8 cellular contexts compared by ENCODE assay signal in genomic region chr13:60164490-60164889, GRCh38. TPM values are rescaled to one million over a fixed set of nuclear protein-coding genes. Genes with fewer than 3 reads are reported as not detected.
DNase-seq lines count a peak whose midpoint lies in the region; ATAC-seq and TF ChIP-seq lines count a peak whose summit lies in the region.

No MANE protein-coding gene starts in this region.

- peak overlapping the region; percentile 23 for H4K5ac ChIP-seq in mesendoderm (ENCODE audit: low read length)

- peaks cover 2% of the 10 kb centered on the region for H3K36me3 Mint-ChIP-seq in chondrocyte (ENCODE audit: low read depth)

- no peak overlapping the region for H2AK5ac ChIP-seq in mesendoderm (ENCODE audit: low read length)

- peak overlapping the region; percentile 94 for H3K4ac ChIP-seq in mesendoderm (ENCODE audit: low read depth, low read length)

- H3K9me3 ChIP-seq in AG04450 (ENCODE audit: control insufficient read depth, insufficient read depth, low read length) (no peaks in the 10 kb centered on the region), aorta (ENCODE audit: control insufficient read depth, low read length) (no peaks in the 10 kb centered on the region)

- H3K27me3 Mint-ChIP-seq in chondrocyte (ENCODE audit: low read depth): no peaks in the 10 kb centered on the region

- H3K4me1 ChIP-seq in mesendoderm (ENCODE audit: control insufficient read depth, low read depth, low read length) (peaks cover 17% of the 10 kb centered on the region), aorta (ENCODE audit: control insufficient read depth in 1 of 2, insufficient read depth in 2 of 2, low read length in 2 of 2) (peaks cover 4% of the 10 kb centered on the region in 2 donors)

- peaks cover 31% of the 10 kb centered on the region for H3K79me2 ChIP-seq in mesendoderm (ENCODE audit: control insufficient read depth, insufficient read depth, low read length)

- no peak overlapping the region for H3K23ac ChIP-seq in mesendoderm (ENCODE audit: low read length)

- no peak overlapping the region for H4K8ac ChIP-seq in mesendoderm (ENCODE audit: low read depth, low read length)

- H3K4me1 Mint-ChIP-seq in chondrocyte (ENCODE audit: low read depth): peaks cover 44% of the 10 kb centered on the region

- WGBS in mesendoderm (ENCODE audit: extremely low coverage, insufficient coverage, low lambda C conversion rate): no CpG with 5 or more reads among the region's 1 CpG
- WGBS in aorta, 2 donors: 10 to 15% methylated on average over 1 of the region's 1 CpG

- peak overlapping the region; percentile 30 for H2BK120ac ChIP-seq in mesendoderm (ENCODE audit: low read depth, low read length)

- POLR2A ChIA-PET in AG04450 (lab: Yijun Ruan, JAX): interaction anchor here (1.0 to 1.4 kb wide), 2 partner anchors 9 to 74 kb away, joined by 3 to 4 read pairs; no protein-coding TSS in a partner anchor

- H3K9me3 Mint-ChIP-seq in chondrocyte (ENCODE audit: low read depth): peaks cover 10% of the 10 kb centered on the region

- H3K18ac ChIP-seq in mesendoderm (ENCODE audit: low read length): peak overlapping the region; percentile 79

- intact Hi-C loops in aorta (cut with DNase I): loop anchor here (1.0 to 5.0 kb wide), 2 partner anchors 232 to 233 kb away; partner anchors contain the start of gene TDRD3 (in 1 of the 2)

- no peak for TF ChIP-seq CTCF in AG04450 (IDR thresholded peaks at IDR 0.05; ENCODE audit: low read depth, low read length)
- TF ChIP-seq CTCF in chondrocyte (IDR thresholded peaks at IDR 0.05): no peak

- peak overlapping the region; percentile 99 for H3K9ac ChIP-seq in mesendoderm (ENCODE audit: low read length)

- peaks cover 3% of the 10 kb centered on the region for H3K79me1 ChIP-seq in mesendoderm (ENCODE audit: low read length)

- no peak for ATAC-seq in aorta (ENCODE audit: low FRiP score)
- no peak for ATAC-seq in HG03280 (IDR thresholded peaks at IDR 0.05; ENCODE audit: unreplicated experiment)
- no peak for ATAC-seq in HG02623 (IDR thresholded peaks at IDR 0.05; ENCODE audit: unreplicated experiment)

- peak overlapping the region; percentile 97 for H3K56ac ChIP-seq in mesendoderm (ENCODE audit: low read length)

- CTCF ChIA-PET in AG04450 (lab: Charles Lee): interaction anchor here (0.6 to 2.0 kb wide), 5 partner anchors 15 to 433 kb away, joined by 3 to 6 read pairs (median 3); no protein-coding TSS in a partner anchor

- H3K36me3 ChIP-seq in mesendoderm (ENCODE audit: control insufficient read depth, insufficient read depth, low read length): no peaks in the 10 kb centered on the region
- no peaks in the 10 kb centered on the region for H3K36me3 ChIP-seq in aorta (ENCODE audit: control insufficient read depth in 1 of 2, insufficient read depth in 2 of 2, low read length in 1 of 2)

- H3K27ac ChIP-seq in AG04450 (ENCODE audit: low read depth, low read length): peak overlapping the region; percentile 80
- peak overlapping the region; percentile 69 for H3K27ac ChIP-seq in mesendoderm (ENCODE audit: low read depth, low read length)
- peak overlapping the region; percentile 74 to 77 for H3K27ac ChIP-seq in aorta (ENCODE audit: low read depth in 1 of 2, low read length in 2 of 2)

- H3K4me2 ChIP-seq in mesendoderm (ENCODE audit: low read length): peak overlapping the region; percentile 39

- H2BK5ac ChIP-seq in mesendoderm (ENCODE audit: low read length): peak overlapping the region; percentile 98

- no peaks in the 10 kb centered on the region for H3K27me3 ChIP-seq in AG04450 (ENCODE audit: control insufficient read depth, insufficient read depth, low read length)
- no peaks in the 10 kb centered on the region for H3K27me3 ChIP-seq in mesendoderm (ENCODE audit: insufficient read depth, low read length, poor library complexity)
- H3K27me3 ChIP-seq in aorta (ENCODE audit: control insufficient read depth in 1 of 2, insufficient read depth in 2 of 2, low read length in 1 of 2): no peaks in the 10 kb centered on the region

- H3K27ac Mint-ChIP-seq in chondrocyte (ENCODE audit: unreplicated experiment): peak overlapping the region; percentile 88

- DNase-seq in AG04450 (ENCODE audit: low read depth, low spot score) (no peak), LHCN-M2 (ENCODE audit: low read depth) (peak; percentile 8), chondrocyte (ENCODE audit: low spot score) (no peak), mesendoderm (peak; percentile 74), aorta (no peak)
- DNase-seq in activated CD4-positive, CD25-positive, alpha-beta regulatory T cell treated with anti-CD3 and anti-CD28 coated beads, Interleukin-2, amount 50 U/mL, for 72 hours: no peak

- H3K4me3 ChIP-seq in AG04450 (ENCODE audit: low read depth, low read length) (peak overlapping the region; percentile 88), mesendoderm (ENCODE audit: low read length) (peak overlapping the region; percentile 96), aorta (ENCODE audit: low read length in 2 of 2) (peak overlapping the region; percentile 14 to 44)

- H2BK15ac ChIP-seq in mesendoderm (replicated peaks; ENCODE audit: low read depth): no peak overlapping the region

- peak overlapping the region; percentile 92 for H3K4me3 Mint-ChIP-seq in chondrocyte (ENCODE audit: unreplicated experiment)

RNA-seq across cellular contexts. Expression of gene DIAPH3, which starts 0.8 kb away (rescaled TPM):
- polyA plus RNA-seq in AG04450 (2011; rRNA removed): 6.7 and 11.7 TPM in 2 replicates
- 10.0 and 18.4 TPM in 2 replicates for polyA minus RNA-seq in AG04450 (2011; rRNA and poly(A)+ RNA removed)
- total RNA-seq in LHCN-M2 (2014; rRNA removed): 30.2 and 33.6 TPM in 2 replicates
- 16.1 TPM for polyA plus RNA-seq in LHCN-M2 (2012)
- total RNA-seq in chondrocyte: 20.7 to 24.1 TPM (median 23.7 TPM) in 3 replicates
- 29.5 TPM for polyA plus RNA-seq in mesendoderm (2013, experiment 1 of 2)
- polyA plus RNA-seq in mesendoderm (2013, experiment 2 of 2): 30.1 TPM
- 1 to 10 TPM; 3.2 to 7.5 TPM for total RNA-seq in aorta
- polyA plus RNA-seq in aorta: 1 to 10 TPM in 1 of 2 donors, under 1 TPM in 1; 0.13 to 2.9 TPM

Comparison
In these comparisons a context has a peak if more than half of its experiments do, and no peak if none do; other contexts are left out.
1. DNase-seq: peak in LHCN-M2 (single experiment) and mesendoderm (single experiment); none in AG04450 (single experiment), chondrocyte (single experiment), aorta (0 of 2) and activated CD4-positive, CD25-positive, alpha-beta regulatory T cell treated with anti-CD3 and anti-CD28 coated beads, Interleukin-2, amount 50 U/mL, for 72 hours (single experiment).
2. H3K4me3 ChIP-seq: peak in every context shown above with its lines; median percentile 96 in mesendoderm; 88 in AG04450; 29 in aorta.
3. Peak in every context shown above with its lines, with median percentiles within 50 percentile points of each other: H3K27ac ChIP-seq.